Comparison of ENCODE assay signal across 10 cellular contexts in genomic region chr7:90625562-90625961, GRCh38. TPM values are rescaled to one million over a fixed set of nuclear protein-coding genes. Genes with fewer than 3 reads are reported as not detected.
DNase-seq lines count a peak whose midpoint lies in the region; ATAC-seq and TF ChIP-seq lines count a peak whose summit lies in the region.
"Had no signal": no experiment of that assay in that cellular context is flagged by ENCODE, and none has a peak within 500 bp of the region (broad histone marks: within the 10 kb centered on the region; RNA-seq: fewer than 3 reads in every experiment).

No MANE protein-coding gene starts in this region.

- TF ChIP-seq CTCF in MCF 10A (IDR thresholded peaks at IDR 0.05; ENCODE audit: unreplicated experiment) (no peak), lung (IDR thresholded peaks at IDR 0.05; ENCODE audit: control extremely low read depth, extremely low read depth) (no peak)

- no peak overlapping the region for H3K27ac ChIP-seq in lung (ENCODE audit: low read depth in 1 of 2, low read length in 1 of 2)

- WGBS in lung, 2 donors: 35 to 65% methylated on average over 3 of the region's 3 CpGs

- no peaks in the 10 kb centered on the region for H3K36me3 Mint-ChIP-seq in MCF 10A (ENCODE audit: insufficient read depth, unreplicated experiment)
- H3K36me3 Mint-ChIP-seq: activated naive CD8-positive, alpha-beta T cell had no signal

- H3K9me3 Mint-ChIP-seq in MCF 10A (ENCODE audit: unreplicated experiment): no peaks in the 10 kb centered on the region

- POLR2A ChIA-PET in MCF 10A (lab: Yijun Ruan, JAX): interaction anchor here (0.5 to 10.5 kb wide), 8 partner anchors 18 to 1819 kb away, joined by 3 to 120 read pairs (median 6); partner anchors contain the start of gene CDK14

- H3K36me3 ChIP-seq in lung (ENCODE audit: control insufficient read depth in 2 of 2, insufficient read depth in 2 of 2, low read length in 2 of 2): no peaks in the 10 kb centered on the region

- DNase-seq in COLO829 (ENCODE audit: low spot score) (peak; percentile 53), NCI-H1694 (lab: John Stamatoyannopoulos, UW) (peak; percentile 29), MCF 10A (ENCODE audit: unreplicated experiment) (peak; percentile 66), lung (ENCODE audit: low spot score) (peak; percentile 35), germinal center (ENCODE audit: low spot score) (no peak), Kasumi-1 (lab: John Stamatoyannopoulos, UW) (no peak)
- DNase-seq in stimulated activated CD8-positive, alpha-beta memory T cell treated with anti-CD3 and anti-CD28 coated beads, Interleukin-4, amount 100 ng/mL, for 48 hours: no peak
- no peak for DNase-seq in stimulated activated CD4-positive, alpha-beta T cell treated with anti-CD3 and anti-CD28 coated beads, Interleukin-15, amount 100 ng/mL, for 24 hours

- intact Hi-C loops in MCF 10A (cut with micrococcal nuclease): no loop called here

- no peaks in the 10 kb centered on the region for H3K27me3 ChIP-seq in lung (ENCODE audit: control insufficient read depth, insufficient read depth)

- ATAC-seq in lung (ENCODE audit: insufficient read depth, low FRiP score): peak; percentile 35
- ATAC-seq: Panc1 had no signal

- peak overlapping the region; percentile 90 for H3K27ac Mint-ChIP-seq in MCF 10A (ENCODE audit: low read depth, unreplicated experiment)
- H3K27ac Mint-ChIP-seq: activated naive CD8-positive, alpha-beta T cell had no signal

- H3K4me3 ChIP-seq in lung: no peak overlapping the region

- no peaks in the 10 kb centered on the region for H3K9me3 ChIP-seq in lung (ENCODE audit: control insufficient read depth in 2 of 2, insufficient read depth in 1 of 2, low read length in 1 of 2)

- H3K4me1 ChIP-seq in lung (ENCODE audit: control insufficient read depth in 2 of 2, insufficient read depth in 2 of 2, low read length in 2 of 2): peaks cover 8 to 26% of the 10 kb centered on the region in 2 donors

- BruUV-seq in MCF 10A (replicated peaks; lab: Mats Ljungman, UMichigan): no TSS peak

- H3K4me3 Mint-ChIP-seq in MCF 10A (ENCODE audit: unreplicated experiment): peak overlapping the region; percentile 38
- H3K4me3 Mint-ChIP-seq: activated naive CD8-positive, alpha-beta T cell had no signal

- no peaks in the 10 kb centered on the region for H3K27me3 Mint-ChIP-seq in MCF 10A (ENCODE audit: insufficient read depth, unreplicated experiment)
- H3K27me3 Mint-ChIP-seq: activated naive CD8-positive, alpha-beta T cell had no signal

- H3K4me1 Mint-ChIP-seq in MCF 10A (ENCODE audit: insufficient read depth, unreplicated experiment): peaks cover 44% of the 10 kb centered on the region

- CTCF ChIA-PET in MCF 10A (lab: Yijun Ruan, JAX): interaction anchor here (0.6 to 9.3 kb wide), 13 partner anchors 18 to 409 kb away, joined by 3 to 118 read pairs (median 5); partner anchors contain the start of gene CDK14

RNA-seq across cellular contexts. Expression of gene CDK14, which starts 29.4 kb away (rescaled TPM):
- total RNA-seq in MCF 10A (2022): 21.2 and 32.0 TPM in 2 replicates
- total RNA-seq in lung: 100 to 1,000 TPM in 1 of 2 donors, 10 to 100 TPM in 1; 32.0 to 117 TPM
- polyA plus RNA-seq in lung: 1 to 10 TPM; 4.3 to 5.9 TPM

Comparison
In these comparisons a context has a peak if more than half of its experiments do, and no peak if none do; other contexts are left out.
1. DNase-seq: peak in COLO829 (single experiment), NCI-H1694 (single experiment), MCF 10A (single experiment) and lung (single experiment); none in stimulated activated CD8-positive, alpha-beta memory T cell treated with anti-CD3 and anti-CD28 coated beads, Interleukin-4, amount 100 ng/mL, for 48 hours (single experiment), stimulated activated CD4-positive, alpha-beta T cell treated with anti-CD3 and anti-CD28 coated beads, Interleukin-15, amount 100 ng/mL, for 24 hours (single experiment), germinal center (single experiment) and Kasumi-1 (0 of 2).